18 cellular contexts compared by ENCODE assay signal in genomic region chr5:5983261-5983660, GRCh38.
"Had no signal": no experiment of that assay in that cellular context is flagged by ENCODE, and none has a peak within 500 bp of the region (broad histone marks: within the 10 kb centered on the region; RNA-seq: fewer than 3 reads in every experiment).

No MANE protein-coding gene starts in this region.

- DNase-seq: activated B cell treated with CpG ODN at 0.5 μM for 24 hours; activated CD4-positive, alpha-beta T cell treated with anti-CD3 and anti-CD28 coated beads for 36 hours; activated CD4-positive, alpha-beta T cell treated with anti-CD3 and anti-CD28 coated beads, Interleukin-2, amount 50 U/mL, for 4 hours; activated CD8-positive, alpha-beta memory T cell treated with anti-CD3 and anti-CD28 coated beads for 24 hours; activated naive CD4-positive, alpha-beta T cell treated with Interleukin-2 at 50 U/mL for 16 hours; activated naive CD8-positive, alpha-beta T cell treated with anti-CD3 and anti-CD28 coated beads for 36 hours; activated T-cell treated with anti-CD3 and anti-CD28 coated beads, Interleukin-2, amount 50 U/mL, for 48 hours; central memory CD4-positive, alpha-beta T cell; dermis blood vessel endothelial cell; effector memory CD8-positive, alpha-beta T cell; gastrocnemius medialis; mesenchymal stem cell; pancreas; psoas muscle; stimulated activated CD4-positive, alpha-beta T cell treated with anti-CD3 and anti-CD28 coated beads, Interleukin-4, amount 100 ng/mL, for 24 hours; stimulated activated naive CD8-positive, alpha-beta T cell treated with anti-CD3 and anti-CD28 coated beads, Interleukin-15, Interleukin-2, amounts not matched to agents 100 U/mL and 50 U/mL, for 24 hours; T1000 had no signal

- ATAC-seq: activated CD4-positive, alpha-beta T cell treated with anti-CD3 and anti-CD28 coated beads for 36 hours; effector memory CD8-positive, alpha-beta T cell; esophagus mucosa; gastrocnemius medialis; pancreas; psoas muscle; stimulated activated naive CD8-positive, alpha-beta T cell treated with anti-CD3 and anti-CD28 coated beads, Interleukin-15, Interleukin-2, amounts not matched to agents 100 U/mL and 50 U/mL, for 24 hours had no signal
